Comparison of ENCODE assay signal across 1 cellular context in the genomic region with DNA sequence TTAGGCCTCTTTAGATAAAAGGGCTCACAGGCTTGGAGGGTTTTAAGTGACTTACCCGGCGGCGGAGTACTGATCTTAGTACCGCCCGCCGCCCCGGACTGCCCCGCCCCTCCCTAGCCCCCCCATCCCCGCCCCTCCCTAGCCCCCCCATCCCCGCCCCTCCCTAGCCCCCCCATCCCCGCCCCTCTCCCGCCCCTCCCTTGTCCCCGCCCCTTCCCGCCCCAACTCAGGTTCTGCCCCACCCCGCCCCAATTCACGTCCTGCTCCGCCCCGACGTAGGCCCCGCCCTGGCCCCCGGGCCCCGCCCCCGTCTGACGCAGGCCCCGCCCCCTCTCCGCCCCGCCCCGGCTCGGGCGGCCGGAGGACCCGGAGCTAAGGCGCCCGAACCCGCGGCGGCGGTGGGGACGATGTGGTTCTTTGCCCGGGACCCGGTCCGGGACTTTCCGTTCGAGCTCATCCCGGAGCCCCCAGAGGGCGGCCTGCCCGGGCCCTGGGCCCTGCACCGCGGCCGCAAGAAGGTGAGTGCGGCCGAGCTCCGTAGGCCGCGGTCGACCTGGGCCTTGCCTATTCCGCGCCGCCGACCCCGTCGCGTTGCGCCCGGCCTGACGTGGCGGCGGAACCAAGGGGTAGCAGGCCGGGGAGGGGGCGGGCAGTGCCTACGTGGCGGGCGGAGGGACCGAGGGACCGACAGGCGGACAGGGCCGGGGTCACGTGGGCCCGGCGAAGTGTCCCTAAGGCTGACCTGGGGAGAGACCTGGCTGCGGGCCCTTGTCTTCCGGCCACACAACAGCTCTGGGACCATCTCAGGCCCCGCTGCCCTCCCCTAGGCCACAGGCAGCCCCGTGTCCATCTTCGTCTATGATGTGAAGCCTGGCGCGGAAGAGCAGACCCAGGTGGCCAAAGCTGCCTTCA.
TF ChIP-seq lines count a peak whose summit lies in the region.

A gene (plus strand): TSS at position 337 of the 912 bp plus-strand sequence. CDS start 71 bp downstream, at position 408.

TF ChIP-seq in GM12878, 131 proteins besides CTCF, POLR2A, EP300 and RAD21 (continued from another document and continues in another):
- TF ChIP-seq, protein P1, sequence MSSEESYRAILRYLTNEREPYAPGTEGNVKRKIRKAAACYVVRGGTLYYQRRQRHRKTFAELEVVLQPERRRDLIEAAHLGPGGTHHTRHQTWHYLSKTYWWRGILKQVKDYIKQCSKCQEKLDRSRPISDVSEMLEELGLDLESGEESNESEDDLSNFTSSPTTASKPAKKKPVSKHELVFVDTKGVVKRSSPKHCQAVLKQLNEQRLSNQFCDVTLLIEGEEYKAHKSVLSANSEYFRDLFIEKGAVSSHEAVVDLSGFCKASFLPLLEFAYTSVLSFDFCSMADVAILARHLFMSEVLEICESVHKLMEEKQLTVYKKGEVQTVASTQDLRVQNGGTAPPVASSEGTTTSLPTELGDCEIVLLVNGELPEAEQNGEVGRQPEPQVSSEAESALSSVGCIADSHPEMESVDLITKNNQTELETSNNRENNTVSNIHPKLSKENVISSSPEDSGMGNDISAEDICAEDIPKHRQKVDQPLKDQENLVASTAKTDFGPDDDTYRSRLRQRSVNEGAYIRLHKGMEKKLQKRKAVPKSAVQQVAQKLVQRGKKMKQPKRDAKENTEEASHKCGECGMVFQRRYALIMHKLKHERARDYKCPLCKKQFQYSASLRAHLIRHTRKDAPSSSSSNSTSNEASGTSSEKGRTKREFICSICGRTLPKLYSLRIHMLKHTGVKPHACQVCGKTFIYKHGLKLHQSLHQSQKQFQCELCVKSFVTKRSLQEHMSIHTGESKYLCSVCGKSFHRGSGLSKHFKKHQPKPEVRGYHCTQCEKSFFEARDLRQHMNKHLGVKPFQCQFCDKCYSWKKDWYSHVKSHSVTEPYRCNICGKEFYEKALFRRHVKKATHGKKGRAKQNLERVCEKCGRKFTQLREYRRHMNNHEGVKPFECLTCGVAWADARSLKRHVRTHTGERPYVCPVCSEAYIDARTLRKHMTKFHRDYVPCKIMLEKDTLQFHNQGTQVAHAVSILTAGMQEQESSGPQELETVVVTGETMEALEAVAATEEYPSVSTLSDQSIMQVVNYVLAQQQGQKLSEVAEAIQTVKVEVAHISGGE (CRISPR knock-in tag; IDR thresholded peaks at IDR 0.05): no peak
- TF ChIP-seq SPI1 (IDR thresholded peaks at IDR 0.05; ENCODE audit: borderline replicate concordance, insufficient read depth, low read depth, low read length) (no peak), CEBPB (IDR thresholded peaks at IDR 0.05; ENCODE audit: borderline replicate concordance in 1 of 2, low read depth in 2 of 2, low read length in 2 of 2) (no peak), ZNF274 (IDR thresholded peaks at IDR 0.05; ENCODE audit: insufficient read depth, insufficient read length) (no peak), KAT2A (conservative IDR thresholded peaks at IDR 0.05; ENCODE audit: control insufficient read depth, low read depth, low read length) (no peak), ZBED1 (IDR thresholded peaks at IDR 0.05; ENCODE audit: borderline replicate concordance) (no peak), RAD51 (IDR thresholded peaks at IDR 0.05) (peak; percentile 72), BACH1 (IDR thresholded peaks at IDR 0.05; ENCODE audit: borderline replicate concordance) (peak; percentile 68; the same call in 1 of the 2 replicates), NR2C2 (IDR thresholded peaks at IDR 0.05; ENCODE audit: borderline replicate concordance, control insufficient read depth, insufficient read length, low read depth) (no peak), CBFB (IDR thresholded peaks at IDR 0.05; ENCODE audit: low read depth) (no peak), SUZ12 (IDR thresholded peaks at IDR 0.05; ENCODE audit: unreplicated experiment) (no peak), CHD1 (IDR thresholded peaks at IDR 0.05; ENCODE audit: low read depth, low read length) (no peak), POU2F2 (IDR thresholded peaks at IDR 0.05; ENCODE audit: borderline replicate concordance, low read depth, low read length) (0 out of 3 replicates have a peak, but pooled peaks have one; percentile 12), ZNF217 (IDR thresholded peaks at IDR 0.05) (peak; percentile 48; the same call in 1 of the 2 replicates), NR2C1 (IDR thresholded peaks at IDR 0.05) (no peak), RUNX3 (IDR thresholded peaks at IDR 0.05; ENCODE audit: low read length) (peak; percentile 19; the same call in 1 of the 2 replicates), LARP7 (IDR thresholded peaks at IDR 0.05) (peak; percentile 95), JUND (IDR thresholded peaks at IDR 0.05; ENCODE audit: low read depth, low read length) (no peak), HDGF (IDR thresholded peaks at IDR 0.05) (no peak), RFX5 (IDR thresholded peaks at IDR 0.05; ENCODE audit: low read depth, low read length) (no peak), SMARCA5 (IDR thresholded peaks at IDR 0.05) (peak; percentile 92), MTA2 (IDR thresholded peaks at IDR 0.05; ENCODE audit: low read depth) (no peak), IKZF1 (conservative IDR thresholded peaks at IDR 0.05) (peak; percentile 66), KLF5 (IDR thresholded peaks at IDR 0.05; ENCODE audit: partially characterized antibody) (no peak), CBX5 (IDR thresholded peaks at IDR 0.05; ENCODE audit: low read depth) (no peak), NR2F1 (conservative IDR thresholded peaks at IDR 0.05) (peak; percentile 74), TCF12 (IDR thresholded peaks at IDR 0.05; ENCODE audit: low read depth, low read length) (no peak), BHLHE40 (IDR thresholded peaks at IDR 0.05; ENCODE audit: borderline replicate concordance in 1 of 2, low read depth in 2 of 2, low read length in 1 of 2) (peak in 1 of 2 experiments; percentile 68; a peak in 1 of 4 replicates)
- TF ChIP-seq, protein P2, sequence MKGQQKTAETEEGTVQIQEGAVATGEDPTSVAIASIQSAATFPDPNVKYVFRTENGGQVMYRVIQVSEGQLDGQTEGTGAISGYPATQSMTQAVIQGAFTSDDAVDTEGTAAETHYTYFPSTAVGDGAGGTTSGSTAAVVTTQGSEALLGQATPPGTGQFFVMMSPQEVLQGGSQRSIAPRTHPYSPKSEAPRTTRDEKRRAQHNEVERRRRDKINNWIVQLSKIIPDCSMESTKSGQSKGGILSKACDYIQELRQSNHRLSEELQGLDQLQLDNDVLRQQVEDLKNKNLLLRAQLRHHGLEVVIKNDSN (IDR thresholded peaks at IDR 0.05; ENCODE audit: borderline replicate concordance, extremely low read length, insufficient read depth, low read depth, low read length): peak; percentile 87
- TF ChIP-seq, protein P3, sequence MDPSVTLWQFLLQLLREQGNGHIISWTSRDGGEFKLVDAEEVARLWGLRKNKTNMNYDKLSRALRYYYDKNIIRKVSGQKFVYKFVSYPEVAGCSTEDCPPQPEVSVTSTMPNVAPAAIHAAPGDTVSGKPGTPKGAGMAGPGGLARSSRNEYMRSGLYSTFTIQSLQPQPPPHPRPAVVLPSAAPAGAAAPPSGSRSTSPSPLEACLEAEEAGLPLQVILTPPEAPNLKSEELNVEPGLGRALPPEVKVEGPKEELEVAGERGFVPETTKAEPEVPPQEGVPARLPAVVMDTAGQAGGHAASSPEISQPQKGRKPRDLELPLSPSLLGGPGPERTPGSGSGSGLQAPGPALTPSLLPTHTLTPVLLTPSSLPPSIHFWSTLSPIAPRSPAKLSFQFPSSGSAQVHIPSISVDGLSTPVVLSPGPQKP (IDR thresholded peaks at IDR 0.05; ENCODE audit: low read depth, low read length): no peak
- TF ChIP-seq, protein P4, sequence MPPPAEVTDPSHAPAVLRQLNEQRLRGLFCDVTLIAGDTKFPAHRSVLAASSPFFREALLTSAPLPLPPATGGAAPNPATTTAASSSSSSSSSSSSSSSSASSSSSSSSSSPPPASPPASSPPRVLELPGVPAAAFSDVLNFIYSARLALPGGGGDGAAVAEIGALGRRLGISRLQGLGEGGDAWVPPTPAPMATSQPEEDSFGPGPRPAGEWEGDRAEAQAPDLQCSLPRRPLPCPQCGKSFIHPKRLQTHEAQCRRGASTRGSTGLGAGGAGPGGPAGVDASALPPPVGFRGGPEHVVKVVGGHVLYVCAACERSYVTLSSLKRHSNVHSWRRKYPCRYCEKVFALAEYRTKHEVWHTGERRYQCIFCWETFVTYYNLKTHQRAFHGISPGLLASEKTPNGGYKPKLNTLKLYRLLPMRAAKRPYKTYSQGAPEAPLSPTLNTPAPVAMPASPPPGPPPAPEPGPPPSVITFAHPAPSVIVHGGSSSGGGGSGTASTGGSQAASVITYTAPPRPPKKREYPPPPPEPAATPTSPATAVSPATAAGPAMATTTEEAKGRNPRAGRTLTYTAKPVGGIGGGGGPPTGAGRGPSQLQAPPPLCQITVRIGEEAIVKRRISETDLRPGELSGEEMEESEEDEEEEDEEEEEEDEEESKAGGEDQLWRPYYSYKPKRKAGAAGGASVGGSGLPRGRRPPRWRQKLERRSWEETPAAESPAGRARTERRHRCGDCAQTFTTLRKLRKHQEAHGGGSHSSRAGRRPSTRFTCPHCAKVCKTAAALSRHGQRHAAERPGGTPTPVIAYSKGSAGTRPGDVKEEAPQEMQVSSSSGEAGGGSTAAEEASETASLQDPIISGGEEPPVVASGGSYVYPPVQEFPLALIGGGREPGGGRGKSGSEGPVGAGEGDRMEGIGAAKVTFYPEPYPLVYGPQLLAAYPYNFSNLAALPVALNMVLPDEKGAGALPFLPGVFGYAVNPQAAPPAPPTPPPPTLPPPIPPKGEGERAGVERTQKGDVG (CRISPR knock-in tag; IDR thresholded peaks at IDR 0.05): no peak
- TF ChIP-seq, protein P5, sequence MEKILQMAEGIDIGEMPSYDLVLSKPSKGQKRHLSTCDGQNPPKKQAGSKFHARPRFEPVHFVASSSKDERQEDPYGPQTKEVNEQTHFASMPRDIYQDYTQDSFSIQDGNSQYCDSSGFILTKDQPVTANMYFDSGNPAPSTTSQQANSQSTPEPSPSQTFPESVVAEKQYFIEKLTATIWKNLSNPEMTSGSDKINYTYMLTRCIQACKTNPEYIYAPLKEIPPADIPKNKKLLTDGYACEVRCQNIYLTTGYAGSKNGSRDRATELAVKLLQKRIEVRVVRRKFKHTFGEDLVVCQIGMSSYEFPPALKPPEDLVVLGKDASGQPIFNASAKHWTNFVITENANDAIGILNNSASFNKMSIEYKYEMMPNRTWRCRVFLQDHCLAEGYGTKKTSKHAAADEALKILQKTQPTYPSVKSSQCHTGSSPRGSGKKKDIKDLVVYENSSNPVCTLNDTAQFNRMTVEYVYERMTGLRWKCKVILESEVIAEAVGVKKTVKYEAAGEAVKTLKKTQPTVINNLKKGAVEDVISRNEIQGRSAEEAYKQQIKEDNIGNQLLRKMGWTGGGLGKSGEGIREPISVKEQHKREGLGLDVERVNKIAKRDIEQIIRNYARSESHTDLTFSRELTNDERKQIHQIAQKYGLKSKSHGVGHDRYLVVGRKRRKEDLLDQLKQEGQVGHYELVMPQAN (conservative IDR thresholded peaks at IDR 0.05): peak; percentile 83
- TF ChIP-seq, protein P6, sequence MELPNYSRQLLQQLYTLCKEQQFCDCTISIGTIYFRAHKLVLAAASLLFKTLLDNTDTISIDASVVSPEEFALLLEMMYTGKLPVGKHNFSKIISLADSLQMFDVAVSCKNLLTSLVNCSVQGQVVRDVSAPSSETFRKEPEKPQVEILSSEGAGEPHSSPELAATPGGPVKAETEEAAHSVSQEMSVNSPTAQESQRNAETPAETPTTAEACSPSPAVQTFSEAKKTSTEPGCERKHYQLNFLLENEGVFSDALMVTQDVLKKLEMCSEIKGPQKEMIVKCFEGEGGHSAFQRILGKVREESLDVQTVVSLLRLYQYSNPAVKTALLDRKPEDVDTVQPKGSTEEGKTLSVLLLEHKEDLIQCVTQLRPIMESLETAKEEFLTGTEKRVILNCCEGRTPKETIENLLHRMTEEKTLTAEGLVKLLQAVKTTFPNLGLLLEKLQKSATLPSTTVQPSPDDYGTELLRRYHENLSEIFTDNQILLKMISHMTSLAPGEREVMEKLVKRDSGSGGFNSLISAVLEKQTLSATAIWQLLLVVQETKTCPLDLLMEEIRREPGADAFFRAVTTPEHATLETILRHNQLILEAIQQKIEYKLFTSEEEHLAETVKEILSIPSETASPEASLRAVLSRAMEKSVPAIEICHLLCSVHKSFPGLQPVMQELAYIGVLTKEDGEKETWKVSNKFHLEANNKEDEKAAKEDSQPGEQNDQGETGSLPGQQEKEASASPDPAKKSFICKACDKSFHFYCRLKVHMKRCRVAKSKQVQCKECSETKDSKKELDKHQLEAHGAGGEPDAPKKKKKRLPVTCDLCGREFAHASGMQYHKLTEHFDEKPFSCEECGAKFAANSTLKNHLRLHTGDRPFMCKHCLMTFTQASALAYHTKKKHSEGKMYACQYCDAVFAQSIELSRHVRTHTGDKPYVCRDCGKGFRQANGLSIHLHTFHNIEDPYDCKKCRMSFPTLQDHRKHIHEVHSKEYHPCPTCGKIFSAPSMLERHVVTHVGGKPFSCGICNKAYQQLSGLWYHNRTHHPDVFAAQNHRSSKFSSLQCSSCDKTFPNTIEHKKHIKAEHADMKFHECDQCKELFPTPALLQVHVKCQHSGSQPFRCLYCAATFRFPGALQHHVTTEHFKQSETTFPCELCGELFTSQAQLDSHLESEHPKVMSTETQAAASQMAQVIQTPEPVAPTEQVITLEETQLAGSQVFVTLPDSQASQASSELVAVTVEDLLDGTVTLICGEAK (IDR thresholded peaks at IDR 0.05; ENCODE audit: borderline replicate concordance): no peak
- TF ChIP-seq, protein P7, sequence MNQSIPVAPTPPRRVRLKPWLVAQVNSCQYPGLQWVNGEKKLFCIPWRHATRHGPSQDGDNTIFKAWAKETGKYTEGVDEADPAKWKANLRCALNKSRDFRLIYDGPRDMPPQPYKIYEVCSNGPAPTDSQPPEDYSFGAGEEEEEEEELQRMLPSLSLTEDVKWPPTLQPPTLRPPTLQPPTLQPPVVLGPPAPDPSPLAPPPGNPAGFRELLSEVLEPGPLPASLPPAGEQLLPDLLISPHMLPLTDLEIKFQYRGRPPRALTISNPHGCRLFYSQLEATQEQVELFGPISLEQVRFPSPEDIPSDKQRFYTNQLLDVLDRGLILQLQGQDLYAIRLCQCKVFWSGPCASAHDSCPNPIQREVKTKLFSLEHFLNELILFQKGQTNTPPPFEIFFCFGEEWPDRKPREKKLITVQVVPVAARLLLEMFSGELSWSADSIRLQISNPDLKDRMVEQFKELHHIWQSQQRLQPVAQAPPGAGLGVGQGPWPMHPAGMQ (IDR thresholded peaks at IDR 0.05; ENCODE audit: borderline replicate concordance): no peak
- TF ChIP-seq, protein P8, sequence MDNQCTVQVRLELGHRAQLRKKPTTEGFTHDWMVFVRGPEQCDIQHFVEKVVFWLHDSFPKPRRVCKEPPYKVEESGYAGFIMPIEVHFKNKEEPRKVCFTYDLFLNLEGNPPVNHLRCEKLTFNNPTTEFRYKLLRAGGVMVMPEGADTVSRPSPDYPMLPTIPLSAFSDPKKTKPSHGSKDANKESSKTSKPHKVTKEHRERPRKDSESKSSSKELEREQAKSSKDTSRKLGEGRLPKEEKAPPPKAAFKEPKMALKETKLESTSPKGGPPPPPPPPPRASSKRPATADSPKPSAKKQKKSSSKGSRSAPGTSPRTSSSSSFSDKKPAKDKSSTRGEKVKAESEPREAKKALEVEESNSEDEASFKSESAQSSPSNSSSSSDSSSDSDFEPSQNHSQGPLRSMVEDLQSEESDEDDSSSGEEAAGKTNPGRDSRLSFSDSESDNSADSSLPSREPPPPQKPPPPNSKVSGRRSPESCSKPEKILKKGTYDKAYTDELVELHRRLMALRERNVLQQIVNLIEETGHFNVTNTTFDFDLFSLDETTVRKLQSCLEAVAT (IDR thresholded peaks at IDR 0.05): no peak
- TF ChIP-seq, protein P9, sequence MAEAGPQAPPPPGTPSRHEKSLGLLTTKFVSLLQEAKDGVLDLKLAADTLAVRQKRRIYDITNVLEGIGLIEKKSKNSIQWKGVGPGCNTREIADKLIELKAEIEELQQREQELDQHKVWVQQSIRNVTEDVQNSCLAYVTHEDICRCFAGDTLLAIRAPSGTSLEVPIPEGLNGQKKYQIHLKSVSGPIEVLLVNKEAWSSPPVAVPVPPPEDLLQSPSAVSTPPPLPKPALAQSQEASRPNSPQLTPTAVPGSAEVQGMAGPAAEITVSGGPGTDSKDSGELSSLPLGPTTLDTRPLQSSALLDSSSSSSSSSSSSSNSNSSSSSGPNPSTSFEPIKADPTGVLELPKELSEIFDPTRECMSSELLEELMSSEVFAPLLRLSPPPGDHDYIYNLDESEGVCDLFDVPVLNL (IDR thresholded peaks at IDR 0.05; ENCODE audit: low read depth, low read length): no peak
